ENCODE assay signal across 14 cellular contexts in the genomic region with DNA sequence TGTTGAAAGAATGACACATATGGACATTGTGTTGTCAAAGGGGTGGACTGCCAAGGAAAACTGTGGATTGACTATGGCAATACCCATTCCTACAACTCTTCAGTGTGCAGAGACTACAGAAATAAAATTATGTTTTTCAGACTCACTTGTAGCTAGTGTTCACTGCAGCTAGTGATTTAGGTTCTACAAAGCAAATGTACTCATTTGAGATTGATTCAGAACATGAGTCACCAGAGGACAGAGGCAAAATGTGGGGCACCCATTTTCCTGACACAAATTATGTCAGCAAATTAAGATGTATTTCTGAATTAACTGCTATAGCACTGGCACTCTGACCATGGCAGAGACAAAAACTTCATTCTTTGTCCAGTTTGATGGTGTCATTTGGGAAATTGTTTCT.
"Had no signal": no experiment of that assay in that cellular context is flagged by ENCODE, and none has a peak within 500 bp of the region (broad histone marks: within the 10 kb centered on the region; RNA-seq: fewer than 3 reads in every experiment).

No MANE protein-coding gene starts in this region.

- H3K9me3 ChIP-seq: gastroesophageal sphincter, heart right ventricle, pancreas, stomach, testis, upper lobe of right lung had no signal

- H3K27me3 ChIP-seq: gastroesophageal sphincter, heart right ventricle, pancreas, stomach, testis, upper lobe of right lung had no signal

- DNase-seq: activated CD4-positive, alpha-beta T cell treated with anti-CD3 and anti-CD28 coated beads, Interleukin-2, amount 50 U/mL, for 48 hours; activated CD4-positive, CD25-positive, alpha-beta regulatory T cell treated with anti-CD3 and anti-CD28 coated beads, Interleukin-2, amount 50 U/mL, for 72 hours; activated naive CD4-positive, alpha-beta T cell treated with anti-CD3 and anti-CD28 coated beads, Interleukin-2, amount 10 ng/mL, durations not matched to agents 7 days and 5 days; caudate nucleus; heart right ventricle; naive B cell; pancreas; stimulated activated CD4-positive, alpha-beta T cell treated with anti-CD3 and anti-CD28 coated beads, Interleukin-1b, Interleukin-23, amount 100 ng/mL, for 48 hours; stomach; testis; upper lobe of right lung had no signal

- H3K4me1 ChIP-seq: gastroesophageal sphincter, heart right ventricle, pancreas, stomach, testis, upper lobe of right lung had no signal

- ATAC-seq: esophagus mucosa, gastroesophageal sphincter, heart right ventricle, pancreas, sciatic nerve, upper lobe of right lung had no signal

- H3K4me3 ChIP-seq: gastroesophageal sphincter, heart right ventricle, pancreas, stomach, testis, upper lobe of right lung had no signal

- H3K27ac ChIP-seq: gastroesophageal sphincter, heart right ventricle, pancreas, stomach, testis, upper lobe of right lung had no signal

- H3K36me3 ChIP-seq: gastroesophageal sphincter, heart right ventricle, pancreas, stomach, upper lobe of right lung had no signal
